Comparison of ENCODE assay signal across 21 cellular contexts in genomic region chr16:4699030-4699556, GRCh38. TPM values are rescaled to one million over a fixed set of nuclear protein-coding genes. Genes with fewer than 3 reads are reported as not detected.
A peak's percentile ranks its signal among the peaks of the same experiment; 100 is the strongest.
DNase-seq lines count a peak whose midpoint lies in the region; ATAC-seq, FAIRE-seq and TF ChIP-seq lines count a peak whose summit lies in the region.
"Had no signal": no experiment of that assay in that cellular context is flagged by ENCODE, and none has a peak within 500 bp of the region (broad histone marks: within the 10 kb centered on the region; RNA-seq: fewer than 3 reads in every experiment).

No MANE protein-coding gene starts in this region.

- CTCF ChIA-PET in H1 (lab: Charles Lee; ENCODE audit: partially characterized antibody) = no interaction called here

- H3K27ac ChIP-seq in H1 (ENCODE audit: low read depth, low read length) = no peak overlapping the region
- no peak overlapping the region for H3K27ac ChIP-seq in osteoblast (ENCODE audit: low read depth, low read length)

- H3K4me1 ChIP-seq in H1 (replicated peaks in 1 of 4; ENCODE audit: control insufficient read depth in 3 of 4, insufficient read depth in 4 of 4, low read length in 3 of 4) (no peaks in the 10 kb centered on the region; a peak in 2 of 7 replicates), osteoblast (ENCODE audit: insufficient read depth, low read length) (peaks cover 13% of the 10 kb centered on the region)
- H3K4me1 ChIP-seq: BE2C, Caco-2 had no signal

- no peak overlapping the region for H3K4ac ChIP-seq in H1 (replicated peaks; ENCODE audit: insufficient read length, low read depth, low read length)

- peak overlapping the region; percentile 59 for H3K27ac Mint-ChIP-seq in activated T-cell treated with anti-CD3 and anti-CD28 coated beads, Interleukin-2, amount 50 U/mL, for 24 hours
- H3K27ac Mint-ChIP-seq: CD4-positive, CD25-positive, alpha-beta regulatory T cell; T-cell had no signal

- no peak overlapping the region for H3K4me3 Mint-ChIP-seq in activated T-cell treated with anti-CD3 and anti-CD28 coated beads, Interleukin-2, amount 50 U/mL, for 24 hours
- no peak overlapping the region for H3K4me3 Mint-ChIP-seq in activated T-cell treated with anti-CD3 and anti-CD28 coated beads, Interleukin-2, amount 50 U/mL, for 4 hours
- H3K4me3 Mint-ChIP-seq: H9, T-cell had no signal

- no peak overlapping the region for H3K18ac ChIP-seq in H1 (ENCODE audit: extremely low read depth, low read length)

- H3K4me3 ChIP-seq in H1 (ENCODE audit: extremely low read depth in 1 of 4, insufficient read depth in 2 of 4, low read depth in 3 of 4, low read length in 4 of 4) (no peak overlapping the region), osteoblast (ENCODE audit: insufficient read depth, low read length) (no peak overlapping the region)

- no peaks in the 10 kb centered on the region for H3K9me3 Mint-ChIP-seq in activated T-cell treated with anti-CD3 and anti-CD28 coated beads, Interleukin-2, amount 50 U/mL, for 24 hours
- no peaks in the 10 kb centered on the region for H3K9me3 Mint-ChIP-seq in activated T-cell treated with anti-CD3 and anti-CD28 coated beads, Interleukin-2, amount 50 U/mL, for 4 hours
- H3K9me3 Mint-ChIP-seq: CD4-positive, CD25-positive, alpha-beta regulatory T cell; H9; T-cell had no signal

- no peak overlapping the region for H2BK12ac ChIP-seq in H1 (ENCODE audit: low read depth, low read length)

- no peak overlapping the region for H3K23ac ChIP-seq in H1 (ENCODE audit: insufficient read length)

- H3K36me3 ChIP-seq in H1 (ENCODE audit: control insufficient read depth in 2 of 4, insufficient read depth in 4 of 4, low read length in 3 of 4) (peaks cover 21 to 43% (median 42%) of the 10 kb centered on the region in 4 experiments), osteoblast (ENCODE audit: insufficient read depth, low read length) (peaks cover 56% of the 10 kb centered on the region)

- H3K27me3 ChIP-seq in H1 (replicated peaks in 1 of 4; ENCODE audit: control insufficient read depth in 3 of 4, extremely low read depth in 1 of 4, insufficient read depth in 3 of 4, low read length in 3 of 4) = no peaks in the 10 kb centered on the region
- H3K27me3 ChIP-seq in osteoblast (ENCODE audit: insufficient read depth, low read length) = no peaks in the 10 kb centered on the region
- H3K27me3 ChIP-seq: BE2C had no signal

- H3K27me3 Mint-ChIP-seq in activated T-cell treated with anti-CD3 and anti-CD28 coated beads, Interleukin-2, amount 50 U/mL, for 24 hours = no peaks in the 10 kb centered on the region
- H3K27me3 Mint-ChIP-seq in activated T-cell treated with anti-CD3 and anti-CD28 coated beads, Interleukin-2, amount 50 U/mL, for 4 hours (ENCODE audit: low read depth) = no peaks in the 10 kb centered on the region
- H3K27me3 Mint-ChIP-seq: CD4-positive, CD25-positive, alpha-beta regulatory T cell; T-cell had no signal

- H2BK120ac ChIP-seq in H1 (replicated peaks; ENCODE audit: low read depth, low read length) = no peak overlapping the region

- no peak for ATAC-seq in activated T-cell treated with anti-CD3 and anti-CD28 coated beads, Interleukin-2, amount 50 U/mL, for 4 hours
- ATAC-seq in GM21737 (IDR thresholded peaks at IDR 0.05; ENCODE audit: unreplicated experiment) (no peak), GM18502 (IDR thresholded peaks at IDR 0.05; ENCODE audit: poor library complexity, unreplicated experiment) (no peak)
- ATAC-seq: T-cell had no signal

- no peak overlapping the region for H3K56ac ChIP-seq in H1 (replicated peaks; ENCODE audit: insufficient read length, low read depth, low read length)

- no peak for TF ChIP-seq POLR2A in H1 (IDR thresholded peaks at IDR 0.05; ENCODE audit: control extremely low read depth in 1 of 2, low read depth in 2 of 2, low read length in 2 of 2)

- H4K91ac ChIP-seq in H1 (replicated peaks; ENCODE audit: insufficient read length, low read length) = no peak overlapping the region

- no peak overlapping the region for H3K14ac ChIP-seq in H1 (ENCODE audit: insufficient read length)

- H3K4me1 Mint-ChIP-seq in activated T-cell treated with anti-CD3 and anti-CD28 coated beads, Interleukin-2, amount 50 U/mL, for 24 hours (ENCODE audit: low read depth) = peaks cover 28% of the 10 kb centered on the region
- peaks cover 7% of the 10 kb centered on the region for H3K4me1 Mint-ChIP-seq in activated T-cell treated with anti-CD3 and anti-CD28 coated beads, Interleukin-2, amount 50 U/mL, for 4 hours (ENCODE audit: low read depth)
- H3K4me1 Mint-ChIP-seq: H9 had no signal

- no peak overlapping the region; a peak in 1 of 7 replicates for H3K9ac ChIP-seq in H1 (replicated peaks in 1 of 4; ENCODE audit: extremely low read depth in 1 of 4, low read depth in 3 of 4, low read length in 3 of 4)
- H3K9ac ChIP-seq: SK-N-SH had no signal

- H3K4me2 ChIP-seq in H1 (ENCODE audit: insufficient read depth in 1 of 2, low read depth in 2 of 2, low read length in 2 of 2) (no peak overlapping the region), osteoblast (ENCODE audit: insufficient read depth, low read length) (no peak overlapping the region)
- H3K4me2 ChIP-seq: SK-N-SH had no signal

- no peak for DNase-seq in activated T-cell treated with anti-CD3 and anti-CD28 coated beads, Interleukin-2, amount 50 U/mL, for 24 hours
- DNase-seq in activated T-cell treated with anti-CD3 and anti-CD28 coated beads, Interleukin-2, amount 50 U/mL, for 4 hours = no peak
- peak; percentile 58 for DNase-seq in NCI-H2029 treated with DMSO at 0.1 percent for 48 hours (lab: John Stamatoyannopoulos, UW)
- DNase-seq in H1 (ENCODE audit: low read depth in 1 of 2, low spot score in 2 of 2) = no peak
- DNase-seq in osteoblast (ENCODE audit: insufficient read length, low spot score, missing footprints) = peak; percentile 60
- no peak for DNase-seq in RKO (ENCODE audit: low spot score)
- DNase-seq: CD4-positive, CD25-positive, alpha-beta regulatory T cell; H9; NCI-H1417; NCI-H187; NCI-H526 treated with DMSO at 0.1 percent for 48 hours; OCI-M1; SHP77 treated with DMSO at 0.1 percent for 48 hours; SK-N-SH; T-cell had no signal

- no peak for TF ChIP-seq EP300 in H1 (IDR thresholded peaks at IDR 0.05; ENCODE audit: borderline replicate concordance in 1 of 2, low read depth in 2 of 2, low read length in 2 of 2)

- no peak overlapping the region for H2BK15ac ChIP-seq in H1 (ENCODE audit: low read length)

- peaks cover 0 to under 1% of the 10 kb centered on the region in 2 experiments; a peak in 1 of 4 replicates for H3K79me2 ChIP-seq in H1 (ENCODE audit: control insufficient read depth in 1 of 2, insufficient read depth in 2 of 2, low read length in 2 of 2)
- H3K79me2 ChIP-seq in osteoblast (ENCODE audit: insufficient read depth, low read length) = peaks cover 4% of the 10 kb centered on the region

- H3K9me3 ChIP-seq in H1 (ENCODE audit: insufficient read depth in 2 of 2, low read depth in 1 of 2, low read length in 1 of 2) = no peaks in the 10 kb centered on the region
- no peaks in the 10 kb centered on the region for H3K9me3 ChIP-seq in osteoblast (ENCODE audit: low read depth, low read length)
- H3K9me3 ChIP-seq: BE2C, Caco-2, SK-N-SH had no signal

- 93% methylated on average over 19 of the region's 20 CpGs; no CpG with 5 or more reads in 1 of the 2 experiments for WGBS in H1 (ENCODE audit: extremely low coverage in 1 of 2, insufficient coverage in 1 of 2, insufficient read length in 1 of 2, insufficient replicate concordance in 2 of 2, low coverage in 1 of 2, low lambda C conversion rate in 2 of 2, missing lambda C conversion rate in 1 of 2), 2 experiments

- H4K20me1 ChIP-seq in H1 (replicated peaks in 1 of 2; ENCODE audit: control insufficient read depth in 1 of 2, insufficient read depth in 2 of 2, low read length in 2 of 2) (peaks cover 0 to 23% of the 10 kb centered on the region in 2 experiments), osteoblast (ENCODE audit: insufficient read depth, low read length) (peaks cover 13% of the 10 kb centered on the region)

- H2BK20ac ChIP-seq in H1 (ENCODE audit: low read length) = no peak overlapping the region

- FAIRE-seq in H1 (lab: Jason Lieb, UNC) = no peak
- FAIRE-seq: A204.1, GM12892 had no signal

- H3K23me2 ChIP-seq in H1 (ENCODE audit: low read depth, low read length) = peaks cover under 1% of the 10 kb centered on the region; the same call in 1 of the 2 replicates

- H3K36me3 Mint-ChIP-seq in activated T-cell treated with anti-CD3 and anti-CD28 coated beads, Interleukin-2, amount 50 U/mL, for 24 hours (ENCODE audit: low read depth) = peaks cover 75% of the 10 kb centered on the region
- peaks cover 3% of the 10 kb centered on the region for H3K36me3 Mint-ChIP-seq in activated T-cell treated with anti-CD3 and anti-CD28 coated beads, Interleukin-2, amount 50 U/mL, for 4 hours (ENCODE audit: insufficient read depth)

- H3K79me1 ChIP-seq in H1 (ENCODE audit: low read depth, low read length) = no peaks in the 10 kb centered on the region

- POLR2A ChIA-PET in H1 (lab: Charles Lee; ENCODE audit: partially characterized antibody) = interaction anchor here (1.1 to 1.2 kb wide), 3 partner anchors 13 to 78 kb away, joined by 3 read pairs; no protein-coding TSS in a partner anchor

- H2AK5ac ChIP-seq in H1 (ENCODE audit: low read depth, low read length) = no peak overlapping the region

- no peak overlapping the region for H4K5ac ChIP-seq in H1 (ENCODE audit: insufficient read length, low read depth, low read length)

- H4K8ac ChIP-seq in H1 (ENCODE audit: extremely low read depth, insufficient read depth, low read length) = no peak overlapping the region

- TF ChIP-seq RAD21 in H1 (IDR thresholded peaks at IDR 0.05 in 1 of 2, conservative IDR thresholded peaks at IDR 0.05 in 1 of 2; ENCODE audit: low read depth in 2 of 2, low read length in 2 of 2) = no peak

- no peak overlapping the region for H2BK5ac ChIP-seq in H1 (ENCODE audit: low read depth, low read length)

- H2AFZ ChIP-seq in H1 (ENCODE audit: low read length) = no peak overlapping the region
- H2AFZ ChIP-seq in osteoblast (ENCODE audit: low read length) = no peak overlapping the region

- no peak for TF ChIP-seq CTCF in H1 (IDR thresholded peaks at IDR 0.05; ENCODE audit: control extremely low read depth in 1 of 3, insufficient read depth in 1 of 3, low read depth in 1 of 3, low read length in 3 of 3)
- no peak for TF ChIP-seq CTCF in osteoblast (IDR thresholded peaks at IDR 0.05; ENCODE audit: extremely low read depth, low read depth, low read length)

RNA-seq across cellular contexts. Expression of gene NUDT16L1, which starts 5.7 kb away (rescaled TPM):
- 10 to 100 TPM; 53.1 to 56.8 (median 54.1) TPM for total RNA-seq in activated T-cell treated with anti-CD3 and anti-CD28 coated beads, Interleukin-2, amount 50 U/mL, for 4 hours
- total RNA-seq in H1 (2021; fragmentation: NEBNext Ultra II Directional; extraction: Animal tissue kit (Norgen Biotek cat#: 25700)) = 34.8 and 41.3 TPM in 2 replicates
- polyA plus RNA-seq in H1 (2011; rRNA removed) = 77.3 and 112 TPM in 2 replicates
- 77.8 TPM for polyA plus RNA-seq in H1 (2011; cell fraction: cytosol; rRNA removed)
- polyA plus RNA-seq in H1 (2011; cell fraction: nucleus; rRNA removed) = 64.0 TPM
- polyA plus RNA-seq in H1 (2012, experiment 1 of 2) = 29.6 to 40.8 TPM (median 37.5 TPM) in 4 replicates
- polyA plus RNA-seq in H1 (2012, experiment 2 of 2) = 45.2 TPM
- polyA plus RNA-seq in H1 (2013, experiment 1 of 2) = 21.6 TPM
- 20.8 TPM for polyA plus RNA-seq in H1 (2013, experiment 2 of 2)
- 11.7 and 13.1 TPM in 2 replicates for polyA minus RNA-seq in H1 (2011; rRNA and poly(A)+ RNA removed)
- polyA minus RNA-seq in H1 (2011; cell fraction: cytosol; rRNA and poly(A)+ RNA removed) = 23.3 TPM
- 22.2 TPM for polyA minus RNA-seq in H1 (2011; cell fraction: nucleus; rRNA and poly(A)+ RNA removed)
- 15.0 and 18.1 TPM in 2 replicates for total RNA-seq in osteoblast

RNA-seq across cellular contexts. Expression of gene ANKS3, which starts 35.0 kb away (rescaled TPM):
- total RNA-seq in activated T-cell treated with anti-CD3 and anti-CD28 coated beads, Interleukin-2, amount 50 U/mL, for 4 hours = 10 to 100 TPM; 19.4 to 24.1 (median 21.8) TPM
- 23.9 and 27.5 TPM in 2 replicates for total RNA-seq in H1 (2021; fragmentation: NEBNext Ultra II Directional; extraction: Animal tissue kit (Norgen Biotek cat#: 25700))
- 15.5 and 23.9 TPM in 2 replicates for polyA plus RNA-seq in H1 (2011; rRNA removed)
- polyA plus RNA-seq in H1 (2011; cell fraction: cytosol; rRNA removed) = 25.6 TPM
- polyA plus RNA-seq in H1 (2011; cell fraction: nucleus; rRNA removed) = 58.7 TPM
- polyA plus RNA-seq in H1 (2012, experiment 1 of 2) = 14.0 to 22.5 TPM (median 21.4 TPM) in 4 replicates
- 9.9 TPM for polyA plus RNA-seq in H1 (2012, experiment 2 of 2)
- polyA plus RNA-seq in H1 (2013, experiment 1 of 2) = 12.8 TPM
- polyA plus RNA-seq in H1 (2013, experiment 2 of 2) = 10.2 TPM
- polyA minus RNA-seq in H1 (2011; rRNA and poly(A)+ RNA removed) = 23.7 and 24.2 TPM in 2 replicates
- polyA minus RNA-seq in H1 (2011; cell fraction: cytosol; rRNA and poly(A)+ RNA removed) = 13.2 TPM
- polyA minus RNA-seq in H1 (2011; cell fraction: nucleus; rRNA and poly(A)+ RNA removed) = 30.4 TPM
- total RNA-seq in osteoblast = 31.2 and 39.4 TPM in 2 replicates

RNA-seq across cellular contexts. Expression of gene DNAAF8, which starts 35.2 kb away (rescaled TPM):
- total RNA-seq in activated T-cell treated with anti-CD3 and anti-CD28 coated beads, Interleukin-2, amount 50 U/mL, for 4 hours = under 1 TPM; 0.16 to 0.47 (median 0.25) TPM
- 0.17 TPM in 1 of 2 replicates, not detected in the other for total RNA-seq in H1 (2021; fragmentation: NEBNext Ultra II Directional; extraction: Animal tissue kit (Norgen Biotek cat#: 25700))
- 0.39 and 0.58 TPM in 2 replicates for polyA plus RNA-seq in H1 (2011; rRNA removed)
- 0.35 TPM for polyA plus RNA-seq in H1 (2011; cell fraction: cytosol; rRNA removed)
- polyA plus RNA-seq in H1 (2011; cell fraction: nucleus; rRNA removed) = 0.58 TPM
- 0.13 to 0.75 TPM (median 0.35 TPM) in 4 replicates for polyA plus RNA-seq in H1 (2012, experiment 1 of 2)
- 0.25 TPM for polyA plus RNA-seq in H1 (2012, experiment 2 of 2)
- polyA plus RNA-seq in H1 (2013, experiment 1 of 2) = 0.24 TPM
- 0.15 TPM for polyA plus RNA-seq in H1 (2013, experiment 2 of 2)
- 0.28 TPM in 1 of 2 replicates, not detected in the other for polyA minus RNA-seq in H1 (2011; rRNA and poly(A)+ RNA removed)
- polyA minus RNA-seq in H1 (2011; cell fraction: cytosol; rRNA and poly(A)+ RNA removed) = not detected
- polyA minus RNA-seq in H1 (2011; cell fraction: nucleus; rRNA and poly(A)+ RNA removed) = 0.50 TPM
- 1.1 and 2.7 TPM in 2 replicates for total RNA-seq in osteoblast
- total RNA-seq: CD4-positive, CD25-positive, alpha-beta regulatory T cell had no signal

Comparison
In these comparisons a context has a peak if more than half of its experiments do, and no peak if none do; other contexts are left out.
1. DNase-seq: peak in NCI-H2029 treated with DMSO at 0.1 percent for 48 hours (single experiment) and osteoblast (single experiment); none in activated T-cell treated with anti-CD3 and anti-CD28 coated beads, Interleukin-2, amount 50 U/mL, for 24 hours (single experiment), activated T-cell treated with anti-CD3 and anti-CD28 coated beads, Interleukin-2, amount 50 U/mL, for 4 hours (single experiment), H1 (0 of 2) and RKO (single experiment).